8 cellular contexts compared by ENCODE assay signal in genomic region chr3:129280183-129280582, GRCh38. TPM values are rescaled to one million over a fixed set of nuclear protein-coding genes. Genes with fewer than 3 reads are reported as not detected.
DNase-seq lines count a peak whose midpoint lies in the region; ATAC-seq, FAIRE-seq and TF ChIP-seq lines count a peak whose summit lies in the region.

No MANE protein-coding gene starts in this region.

- CTCF ChIA-PET in GM12878 (lab: Yijun Ruan, JAX), result interaction anchor here (0.8 to 2.1 kb wide), 4 partner anchors 18 to 36 kb away, joined by 3 to 13 read pairs (median 6); a partner anchor contains a TSS

- H4K8ac ChIP-seq in mesendoderm (ENCODE audit: low read depth, low read length), result no peak overlapping the region

- ATAC-seq in heart right ventricle (no peak), left ventricle myocardium superior (no peak), GM12878 (no peak), HG02981 (IDR thresholded peaks at IDR 0.05; ENCODE audit: unreplicated experiment) (no peak)

- H3K79me1 ChIP-seq in mesendoderm (ENCODE audit: low read length), result peaks cover 1% of the 10 kb centered on the region

- peaks cover 0 to 59% (median 12%) of the 10 kb centered on the region in 9 donors for H3K36me3 ChIP-seq in heart right ventricle
- H3K36me3 ChIP-seq in GM12878 (ENCODE audit: control insufficient read depth in 2 of 2, insufficient read depth in 2 of 2, low read length in 1 of 2), result peaks cover 6 to 18% of the 10 kb centered on the region in 2 experiments
- peaks cover 4% of the 10 kb centered on the region for H3K36me3 ChIP-seq in mesendoderm (ENCODE audit: control insufficient read depth, insufficient read depth, low read length)
- peaks cover 0 to 21% of the 10 kb centered on the region in 2 donors for H3K36me3 ChIP-seq in vagina

- TF ChIP-seq CTCF in heart right ventricle (IDR thresholded peaks at IDR 0.05), result no peak
- TF ChIP-seq CTCF in GM12878 (IDR thresholded peaks at IDR 0.05 in 2 of 3, conservative IDR thresholded peaks at IDR 0.05 in 1 of 3; ENCODE audit: control insufficient read depth in 2 of 3, extremely low read depth in 1 of 3, insufficient read depth in 1 of 3, low read depth in 3 of 3, low read length in 3 of 3), result no peak
- TF ChIP-seq CTCF in vagina (IDR thresholded peaks at IDR 0.05), result no peak

- H2AFZ ChIP-seq in GM12878 (ENCODE audit: control insufficient read depth, low read depth, low read length), result no peak overlapping the region

- BruUV-seq in GM12878 (replicated peaks; lab: Mats Ljungman, UMichigan), result no TSS peak

- H3K27me3 ChIP-seq in heart right ventricle (no peaks in the 10 kb centered on the region), GM12878 (replicated peaks in 1 of 2; ENCODE audit: control insufficient read depth in 2 of 2, insufficient read depth in 2 of 2, low read length in 1 of 2) (no peaks in the 10 kb centered on the region), mesendoderm (ENCODE audit: insufficient read depth, low read length, poor library complexity) (no peaks in the 10 kb centered on the region), vagina (no peaks in the 10 kb centered on the region)

- no peak overlapping the region for H3K4ac ChIP-seq in mesendoderm (ENCODE audit: low read depth, low read length)

- no peak overlapping the region for H2AK5ac ChIP-seq in mesendoderm (ENCODE audit: low read length)

- H2BK120ac ChIP-seq in mesendoderm (ENCODE audit: low read depth, low read length), result no peak overlapping the region

- no peak overlapping the region for H2BK15ac ChIP-seq in mesendoderm (replicated peaks; ENCODE audit: low read depth)

- TF ChIP-seq RAD21 in GM12878 (IDR thresholded peaks at IDR 0.05; ENCODE audit: insufficient read depth, low read depth, low read length), result no peak

- SMC1A ChIA-PET in GM12878 (lab: Charles Lee; ENCODE audit: uncharacterized antibody, unreplicated experiment), result interaction anchor here (1.5 to 6.0 kb wide), 3 partner anchors 31 to 34 kb away, joined by 4 to 75 read pairs (median 8); partner anchors contain the start of gene COPG1

- peak overlapping the region; percentile 99 for H3K4me2 ChIP-seq in GM12878 (ENCODE audit: control insufficient read depth, insufficient read depth)
- no peak overlapping the region for H3K4me2 ChIP-seq in mesendoderm (ENCODE audit: low read length)

- FAIRE-seq in GM12878 (lab: Jason Lieb, UNC), result no peak

- DNase-seq in heart right ventricle, result no peak
- no peak for DNase-seq in left ventricle myocardium superior
- no peak for DNase-seq in GM12878 (ENCODE audit: low read depth, low spot score)
- no peak for DNase-seq in mesendoderm
- DNase-seq in vagina (ENCODE audit: extremely low spot score in 2 of 2), result no peak
- DNase-seq in NAMALWA (ENCODE audit: low spot score), result no peak
- DNase-seq in activated gamma-delta T cell (lab: John Stamatoyannopoulos, UW), result no peak

- RAD21 ChIA-PET in GM12878 (lab: Charles Lee; ENCODE audit: unreplicated experiment), result interaction anchor here (1.1 to 3.1 kb wide), 4 partner anchors 30 to 310 kb away, joined by 4 to 22 read pairs (median 6); a partner anchor contains a TSS

- H3K4me1 ChIP-seq in heart right ventricle (peaks cover 0 to 52% (median 37%) of the 10 kb centered on the region in 9 donors), GM12878 (ENCODE audit: control insufficient read depth, insufficient read depth, low read length) (peaks cover 60% of the 10 kb centered on the region), mesendoderm (ENCODE audit: control insufficient read depth, low read depth, low read length) (peaks cover 6% of the 10 kb centered on the region), vagina (peaks cover 42% of the 10 kb centered on the region)

- peaks cover 2% of the 10 kb centered on the region; the same call in 1 of the 2 replicates for H4K20me1 ChIP-seq in GM12878 (ENCODE audit: control insufficient read depth, insufficient read depth)

- H3K18ac ChIP-seq in mesendoderm (ENCODE audit: low read length), result no peak overlapping the region

- POLR2A ChIA-PET in GM12878 (lab: Charles Lee), result interaction anchor here (0.6 to 3.7 kb wide), 10 partner anchors 22 to 162 kb away, joined by 3 to 27 read pairs (median 4); partner anchors contain the start of genes CNBP and COPG1

- H3K56ac ChIP-seq in mesendoderm (ENCODE audit: low read length), result peak overlapping the region; percentile 96

- H3K4me3 ChIP-seq in heart right ventricle, result peak overlapping the region in 8 of 10 donors; percentile 81 to 98 (median 88)
- peak overlapping the region; percentile 76; the same call in 1 of the 2 replicates for H3K4me3 ChIP-seq in GM12878
- no peak overlapping the region for H3K4me3 ChIP-seq in mesendoderm (ENCODE audit: low read length)
- H3K4me3 ChIP-seq in vagina, result peak overlapping the region in 1 of 2 donors; percentile 93

- H3K9ac ChIP-seq in GM12878 (ENCODE audit: control insufficient read depth, insufficient read depth, low read length) (peak overlapping the region; percentile 85; the same call in 1 of the 2 replicates), mesendoderm (ENCODE audit: low read length) (no peak overlapping the region)

- WGBS in heart right ventricle, 2 donors, result 76% methylated on average over 2 of the region's 2 CpGs
- WGBS in GM12878 (ENCODE audit: insufficient coverage, insufficient replicate concordance, low lambda C conversion rate, missing lambda C conversion rate), result 87% methylated on average over 2 of the region's 2 CpGs
- no CpG with 5 or more reads among the region's 2 CpGs for WGBS in mesendoderm (ENCODE audit: extremely low coverage, insufficient coverage, low lambda C conversion rate)

- no peak overlapping the region for H2BK5ac ChIP-seq in mesendoderm (ENCODE audit: low read length)

- peak overlapping the region in 6 of 10 donors; percentile 96 to 99 (median 98) for H3K27ac ChIP-seq in heart right ventricle
- H3K27ac ChIP-seq in GM12878 (ENCODE audit: control insufficient read depth, insufficient read depth), result no peak overlapping the region
- no peak overlapping the region for H3K27ac ChIP-seq in mesendoderm (ENCODE audit: low read depth, low read length)
- peak overlapping the region; percentile 96 for H3K27ac ChIP-seq in vagina

- no peak overlapping the region for H4K5ac ChIP-seq in mesendoderm (ENCODE audit: low read length)

- in situ Hi-C loops in GM12878 (cut with MboI), result no loop called here

- TF ChIP-seq EP300 in GM12878 (IDR thresholded peaks at IDR 0.05; ENCODE audit: borderline replicate concordance in 1 of 2, control insufficient read depth in 1 of 2, low read depth in 2 of 2, low read length in 2 of 2), result no peak

- peaks cover 6% of the 10 kb centered on the region for H3K79me2 ChIP-seq in GM12878 (ENCODE audit: control insufficient read depth, insufficient read depth, low read length)
- H3K79me2 ChIP-seq in mesendoderm (ENCODE audit: control insufficient read depth, insufficient read depth, low read length), result no peaks in the 10 kb centered on the region

- intact Hi-C loops in heart right ventricle (cut with DNase I) (no loop called here), left ventricle myocardium superior (cut with micrococcal nuclease) (no loop called here), GM12878 (cut with micrococcal nuclease; ENCODE audit: unreplicated experiment) (no loop called here), vagina (cut with DNase I) (no loop called here)

- H3K9me3 ChIP-seq in heart right ventricle (no peaks in the 10 kb centered on the region), GM12878 (replicated peaks; ENCODE audit: control insufficient read depth, insufficient read depth, low read length) (no peaks in the 10 kb centered on the region), vagina (no peaks in the 10 kb centered on the region)

- H3K23ac ChIP-seq in mesendoderm (ENCODE audit: low read length), result no peak overlapping the region

- TF ChIP-seq POLR2A in GM12878 (IDR thresholded peaks at IDR 0.05; ENCODE audit: low read depth, low read length) (no peak), vagina (IDR thresholded peaks at IDR 0.05) (no peak)

RNA-seq across cellular contexts. Expression of gene HMCES, which starts 1.5 kb away (rescaled TPM):
- total RNA-seq in heart right ventricle (10 to 100 TPM; 38.1 to 56.1 (median 44.5) TPM), left ventricle myocardium superior (34.9 TPM), GM12878 (2014; rRNA removed) (16.7 and 22.7 TPM in 2 replicates), GM12878 (2014; rRNA removed; fragmentation: Illumina TruSeq; extraction: Trizol) (11.9 and 12.4 TPM in 2 replicates), GM12878 (2021) (25.5 and 33.4 TPM in 2 replicates), vagina (16.9 TPM)
- polyA plus RNA-seq in heart right ventricle (10 to 100 TPM; 24.1 to 37.6 TPM), GM12878 (2011; rRNA removed) (21.3 and 42.6 TPM in 2 replicates), GM12878 (2014; fragmentation: Illumina TruSeq; extraction: Trizol) (29.6 and 31.2 TPM in 2 replicates), GM12878 (2014; fragmentation: Nextera tagmentation; extraction: Ambion mirVana) (10 to 100 TPM; 17.2 to 18.5 TPM), GM12878 (2014; rRNA removed) (21.9 and 25.0 TPM in 2 replicates), GM12878 (2016; fragmentation: Nextera tagmentation; extraction: Ambion mirVana) (10 to 100 TPM; 45.3 to 49.8 TPM)
- 10.9 and 12.1 TPM in 2 replicates for total RNA-seq in GM12878 (2013; cell fraction: nucleolus; rRNA removed)
- 26.7 TPM for polyA plus RNA-seq in GM12878 (2011; ENCODE audit: low read depth)
- 32.3 and 40.7 TPM in 2 replicates for polyA plus RNA-seq in GM12878 (2011; cell fraction: cytosol; rRNA removed)
- polyA plus RNA-seq in GM12878 (2011; cell fraction: nucleus; rRNA removed), result 25.4 and 27.4 TPM in 2 replicates
- polyA plus RNA-seq in GM12878 (2012), result 37.0 and 40.2 TPM in 2 replicates
- polyA minus RNA-seq in GM12878 (2011; rRNA and poly(A)+ RNA removed), result 18.5 and 21.4 TPM in 2 replicates
- polyA minus RNA-seq in GM12878 (2011; cell fraction: cytosol; rRNA and poly(A)+ RNA removed), result 7.8 and 12.6 TPM in 2 replicates
- 4.6 and 8.3 TPM in 2 replicates for polyA minus RNA-seq in GM12878 (2011; cell fraction: nucleus; rRNA and poly(A)+ RNA removed)
- polyA plus RNA-seq in mesendoderm (2013, experiment 1 of 2), result 25.1 TPM
- polyA plus RNA-seq in mesendoderm (2013, experiment 2 of 2), result 25.3 TPM

RNA-seq across cellular contexts. Expression of gene COPG1, which starts 30.8 kb away (rescaled TPM):
- total RNA-seq in heart right ventricle, result 100 to 1,000 TPM in 4 of 10 donors, 10 to 100 TPM in 6; 79.5 to 113 (median 96.1) TPM
- 100 to 1,000 TPM in 1 of 2 donors, 10 to 100 TPM in 1; 63.7 to 154 TPM for polyA plus RNA-seq in heart right ventricle
- 84.1 TPM for total RNA-seq in left ventricle myocardium superior
- total RNA-seq in GM12878 (2013; cell fraction: nucleolus; rRNA removed), result 130 and 152 TPM in 2 replicates
- total RNA-seq in GM12878 (2014; rRNA removed), result 106 and 118 TPM in 2 replicates
- 80.5 and 87.2 TPM in 2 replicates for total RNA-seq in GM12878 (2014; rRNA removed; fragmentation: Illumina TruSeq; extraction: Trizol)
- 128 and 138 TPM in 2 replicates for total RNA-seq in GM12878 (2021)
- polyA plus RNA-seq in GM12878 (2011; ENCODE audit: low read depth), result 84.4 TPM
- polyA plus RNA-seq in GM12878 (2011; rRNA removed), result 43.8 and 66.8 TPM in 2 replicates
- 52.8 and 55.7 TPM in 2 replicates for polyA plus RNA-seq in GM12878 (2011; cell fraction: cytosol; rRNA removed)
- 110 and 115 TPM in 2 replicates for polyA plus RNA-seq in GM12878 (2011; cell fraction: nucleus; rRNA removed)
- 122 and 138 TPM in 2 replicates for polyA plus RNA-seq in GM12878 (2012)
- 62.0 and 78.1 TPM in 2 replicates for polyA plus RNA-seq in GM12878 (2014; fragmentation: Illumina TruSeq; extraction: Trizol)
- polyA plus RNA-seq in GM12878 (2014; fragmentation: Nextera tagmentation; extraction: Ambion mirVana), result 100 to 1,000 TPM in 1 of 2 experiments, 10 to 100 TPM in 1; 54.8 to 102 TPM
- 61.7 and 77.7 TPM in 2 replicates for polyA plus RNA-seq in GM12878 (2014; rRNA removed)
- polyA plus RNA-seq in GM12878 (2016; fragmentation: Nextera tagmentation; extraction: Ambion mirVana), result 100 to 1,000 TPM; 131 to 143 TPM
- polyA minus RNA-seq in GM12878 (2011; rRNA and poly(A)+ RNA removed), result 134 and 157 TPM in 2 replicates
- 54.0 and 57.0 TPM in 2 replicates for polyA minus RNA-seq in GM12878 (2011; cell fraction: cytosol; rRNA and poly(A)+ RNA removed)
- polyA minus RNA-seq in GM12878 (2011; cell fraction: nucleus; rRNA and poly(A)+ RNA removed), result 63.6 and 90.8 TPM in 2 replicates
- polyA plus RNA-seq in mesendoderm (2013, experiment 1 of 2), result 44.8 TPM
- polyA plus RNA-seq in mesendoderm (2013, experiment 2 of 2), result 44.9 TPM
- total RNA-seq in vagina, result 76.4 TPM

Comparison
In these comparisons a context has a peak if more than half of its experiments do, and no peak if none do; other contexts are left out.
1. H3K27ac ChIP-seq: peak in heart right ventricle (6 of 10) and vagina (single experiment); none in GM12878 (single experiment) and mesendoderm (single experiment).